ENCODE assay signal across 18 cellular contexts in genomic region chr14:68322970-68323620, GRCh38.
"Had no signal": no experiment of that assay in that cellular context is flagged by ENCODE, and none has a peak within 500 bp of the region (broad histone marks: within the 10 kb centered on the region; RNA-seq: fewer than 3 reads in every experiment).

No MANE protein-coding gene starts in this region.

- H3K27ac ChIP-seq: heart right ventricle, left ventricle myocardium inferior, SJSA1, transverse colon had no signal

- H3K27me3 Mint-ChIP-seq: activated CD4-positive, alpha-beta memory T cell treated with anti-CD3 and anti-CD28 coated beads for 36 hours; activated naive CD8-positive, alpha-beta T cell treated with anti-CD3 and anti-CD28 coated beads for 36 hours; naive thymus-derived CD4-positive, alpha-beta T cell had no signal

- H3K36me3 Mint-ChIP-seq: activated CD4-positive, alpha-beta memory T cell treated with anti-CD3 and anti-CD28 coated beads for 36 hours; mesothelial cell of epicardium had no signal

- H3K9me3 ChIP-seq: heart right ventricle, left ventricle myocardium inferior, SJSA1, transverse colon had no signal

- H3K4me3 Mint-ChIP-seq: activated CD4-positive, alpha-beta memory T cell treated with anti-CD3 and anti-CD28 coated beads for 36 hours; activated naive CD8-positive, alpha-beta T cell treated with anti-CD3 and anti-CD28 coated beads for 36 hours; activated T-cell treated with anti-CD3 and anti-CD28 coated beads, Interleukin-2, amount 50 U/mL, for 4 hours; mesothelial cell of epicardium; naive thymus-derived CD4-positive, alpha-beta T cell; T-helper 2 cell treated with Interferon-gamma antibody and Interleukin-4, amounts not matched to agents 5 μg/mL and 100 μg/mL, for 36 hours had no signal

- DNase-seq: activated CD4-positive, alpha-beta memory T cell treated with anti-CD3 and anti-CD28 coated beads for 36 hours; activated CD4-positive, CD25-positive, alpha-beta regulatory T cell treated with anti-CD3 and anti-CD28 coated beads, Interleukin-2, amount 50 U/mL, for 72 hours; activated effector memory CD4-positive, alpha-beta T cell treated with anti-CD3 and anti-CD28 coated beads, Interleukin-2, amount 50 U/mL, for 16 hours; activated naive CD8-positive, alpha-beta T cell treated with anti-CD3 and anti-CD28 coated beads for 36 hours; activated T-cell treated with anti-CD3 and anti-CD28 coated beads, Interleukin-2, amount 50 U/mL, for 4 hours; foreskin melanocyte; heart right ventricle; islet precursor cell; left ventricle myocardium inferior; naive thymus-derived CD4-positive, alpha-beta T cell; occipital lobe; stimulated activated CD4-positive, alpha-beta T cell treated with anti-CD3 and anti-CD28 coated beads, Interleukin-4, amount 100 ng/mL, for 1 hour; stimulated activated CD8-positive, alpha-beta memory T cell treated with anti-CD3 and anti-CD28 coated beads, Interleukin-4, amount 100 ng/mL, for 48 hours; SW 1271; transverse colon had no signal

- H3K9me3 Mint-ChIP-seq: activated naive CD8-positive, alpha-beta T cell treated with anti-CD3 and anti-CD28 coated beads for 36 hours; activated T-cell treated with anti-CD3 and anti-CD28 coated beads, Interleukin-2, amount 50 U/mL, for 4 hours; T-helper 2 cell treated with Interferon-gamma antibody and Interleukin-4, amounts not matched to agents 5 μg/mL and 100 μg/mL, for 36 hours had no signal

- H3K27ac Mint-ChIP-seq: activated CD4-positive, alpha-beta memory T cell treated with anti-CD3 and anti-CD28 coated beads for 36 hours; activated naive CD8-positive, alpha-beta T cell treated with anti-CD3 and anti-CD28 coated beads for 36 hours; mesothelial cell of epicardium; T-helper 2 cell treated with Interferon-gamma antibody and Interleukin-4, amounts not matched to agents 5 μg/mL and 100 μg/mL, for 36 hours had no signal

- H3K27me3 ChIP-seq: heart right ventricle, SJSA1, transverse colon had no signal

- ATAC-seq: activated T-cell treated with anti-CD3 and anti-CD28 coated beads, Interleukin-2, amount 50 U/mL, for 4 hours; naive thymus-derived CD4-positive, alpha-beta T cell had no signal

- H3K4me3 ChIP-seq: heart right ventricle, left ventricle myocardium inferior, SJSA1, transverse colon had no signal

- H3K36me3 ChIP-seq: heart right ventricle, left ventricle myocardium inferior, SJSA1, transverse colon had no signal
